ENCODE assay signal across 10 cellular contexts in genomic region chr14:37133284-37133913, GRCh38.
"Had no signal": no experiment of that assay in that cellular context is flagged by ENCODE, and none has a peak within 500 bp of the region (broad histone marks: within the 10 kb centered on the region; RNA-seq: fewer than 3 reads in every experiment).

No MANE protein-coding gene starts in this region.

- ATAC-seq: GM23338 had no signal

- DNase-seq: H9, HCEC 1CT, IMR-90, Karpas-422, KBM-7 had no signal

- H3K9ac ChIP-seq: KMS-11 had no signal

- FAIRE-seq: H1, H54 had no signal

- H3K27ac ChIP-seq: HL-60, KMS-11 had no signal

- H3K4me2 ChIP-seq: GM23338, KMS-11 had no signal

- H2AFZ ChIP-seq: GM23338 had no signal

- H3K4me3 ChIP-seq: GM23338 had no signal
